37 cellular contexts compared by ENCODE assay signal in genomic region chr4:87430038-87430437, GRCh38.
"Had no signal": no experiment of that assay in that cellular context is flagged by ENCODE, and none has a peak within 500 bp of the region (broad histone marks: within the 10 kb centered on the region; RNA-seq: fewer than 3 reads in every experiment).

No MANE protein-coding gene starts in this region.

- H3K4me3 Mint-ChIP-seq: activated CD4-positive, alpha-beta memory T cell treated with anti-CD3 and anti-CD28 coated beads, Interleukin-2, amount 10 ng/mL, durations not matched to agents 7 days and 5 days; activated CD8-positive, alpha-beta memory T cell treated with anti-CD3 and anti-CD28 coated beads, Interleukin-2, amount 10 ng/mL, durations not matched to agents 7 days and 5 days; activated naive CD4-positive, alpha-beta T cell treated with anti-CD3 and anti-CD28 coated beads, Interleukin-2, amount 10 ng/mL, durations not matched to agents 7 days and 5 days; activated naive CD8-positive, alpha-beta T cell treated with anti-CD3 and anti-CD28 coated beads for 36 hours; T-cell; T-helper 17 cell had no signal

- H3K4me3 ChIP-seq: ascending aorta, cardiac muscle cell, Peyer's patch had no signal

- H3K27ac Mint-ChIP-seq: activated CD4-positive, alpha-beta memory T cell treated with anti-CD3 and anti-CD28 coated beads, Interleukin-2, amount 10 ng/mL, durations not matched to agents 7 days and 5 days; activated CD8-positive, alpha-beta memory T cell treated with anti-CD3 and anti-CD28 coated beads, Interleukin-2, amount 10 ng/mL, durations not matched to agents 7 days and 5 days; activated naive CD4-positive, alpha-beta T cell treated with anti-CD3 and anti-CD28 coated beads, Interleukin-2, amount 10 ng/mL, durations not matched to agents 7 days and 5 days; activated naive CD8-positive, alpha-beta T cell treated with anti-CD3 and anti-CD28 coated beads for 36 hours; T-helper 17 cell had no signal

- H3K36me3 ChIP-seq: ascending aorta, cardiac muscle cell, Peyer's patch had no signal

- DNase-seq: activated CD4-positive, alpha-beta memory T cell treated with anti-CD3 and anti-CD28 coated beads, Interleukin-2, amount 10 ng/mL, durations not matched to agents 7 days and 5 days; activated CD4-positive, alpha-beta T cell treated with anti-CD3 and anti-CD28 coated beads for 1 hour; activated CD4-positive, alpha-beta T cell treated with anti-CD3 and anti-CD28 coated beads for 48 hours; activated CD4-positive, CD25-positive, alpha-beta regulatory T cell; activated CD8-positive, alpha-beta memory T cell treated with anti-CD3 and anti-CD28 coated beads for 24 hours; activated CD8-positive, alpha-beta memory T cell treated with anti-CD3 and anti-CD28 coated beads, Interleukin-2, amount 10 ng/mL, durations not matched to agents 7 days and 5 days; activated CD8-positive, alpha-beta memory T cell treated with anti-CD3 and anti-CD28 coated beads, Interleukin-2, amount 50 U/mL, for 48 hours; activated effector memory CD4-positive, alpha-beta T cell treated with Interleukin-2 at 50 U/mL for 16 hours; activated naive CD4-positive, alpha-beta T cell treated with anti-CD3 and anti-CD28 coated beads, Interleukin-2, amount 10 ng/mL, durations not matched to agents 7 days and 5 days; activated naive CD8-positive, alpha-beta T cell treated with anti-CD3 and anti-CD28 coated beads for 36 hours; activated T-cell treated with anti-CD3 and anti-CD28 coated beads, Interleukin-2, amount 50 U/mL, for 48 hours; amygdala; cerebellar nuclear complex; NCI-H1092 treated with DMSO at 0.1 percent for 48 hours; NCI-H1417; NCI-H146; NCI-H187; NCI-H2029 treated with DMSO at 0.1 percent for 48 hours; NCI-H2107; NCI-H2171; NCI-H510A; NCI-H526; NCI-H748 treated with DMSO at 0.1 percent for 48 hours; NK-92 treated with Interleukin-12 subunit alpha and Interleukin-12 subunit beta, amount 100 ng/mL, for 24 hours; PC-3; Peyer's patch; SIG-M5; T-cell; T-helper 17 cell; T-helper 9 cell had no signal

- H3K27ac ChIP-seq: ascending aorta, cardiac muscle cell, Peyer's patch, RWPE1, VCaP had no signal

- H3K9me3 ChIP-seq: ascending aorta, Peyer's patch had no signal

- H3K27me3 Mint-ChIP-seq: activated CD4-positive, alpha-beta memory T cell treated with anti-CD3 and anti-CD28 coated beads, Interleukin-2, amount 10 ng/mL, durations not matched to agents 7 days and 5 days; activated CD8-positive, alpha-beta memory T cell treated with anti-CD3 and anti-CD28 coated beads, Interleukin-2, amount 10 ng/mL, durations not matched to agents 7 days and 5 days; activated naive CD4-positive, alpha-beta T cell treated with anti-CD3 and anti-CD28 coated beads, Interleukin-2, amount 10 ng/mL, durations not matched to agents 7 days and 5 days; activated naive CD8-positive, alpha-beta T cell treated with anti-CD3 and anti-CD28 coated beads for 36 hours; brain; T-cell; T-helper 17 cell had no signal

- ATAC-seq: activated CD8-positive, alpha-beta memory T cell treated with anti-CD3 and anti-CD28 coated beads, Interleukin-2, amount 10 ng/mL, durations not matched to agents 7 days and 5 days; PC-3; Right ventricle myocardium inferior; SK-N-SH treated with all-trans-retinoic acid at 6 μM for 48 hours; T-cell; T-helper 17 cell had no signal

- H3K27me3 ChIP-seq: ascending aorta, cardiac muscle cell, Peyer's patch had no signal

- H3K9me3 Mint-ChIP-seq: activated CD4-positive, alpha-beta memory T cell treated with anti-CD3 and anti-CD28 coated beads, Interleukin-2, amount 10 ng/mL, durations not matched to agents 7 days and 5 days; activated naive CD4-positive, alpha-beta T cell treated with anti-CD3 and anti-CD28 coated beads, Interleukin-2, amount 10 ng/mL, durations not matched to agents 7 days and 5 days; activated naive CD8-positive, alpha-beta T cell treated with anti-CD3 and anti-CD28 coated beads for 36 hours; brain; T-cell had no signal

- H3K4me1 Mint-ChIP-seq: activated CD4-positive, alpha-beta memory T cell treated with anti-CD3 and anti-CD28 coated beads, Interleukin-2, amount 10 ng/mL, durations not matched to agents 7 days and 5 days; activated naive CD4-positive, alpha-beta T cell treated with anti-CD3 and anti-CD28 coated beads, Interleukin-2, amount 10 ng/mL, durations not matched to agents 7 days and 5 days had no signal

- H3K36me3 Mint-ChIP-seq: activated naive CD4-positive, alpha-beta T cell treated with anti-CD3 and anti-CD28 coated beads, Interleukin-2, amount 10 ng/mL, durations not matched to agents 7 days and 5 days had no signal
